Comparison of ENCODE assay signal across 8 cellular contexts in the genomic region with DNA sequence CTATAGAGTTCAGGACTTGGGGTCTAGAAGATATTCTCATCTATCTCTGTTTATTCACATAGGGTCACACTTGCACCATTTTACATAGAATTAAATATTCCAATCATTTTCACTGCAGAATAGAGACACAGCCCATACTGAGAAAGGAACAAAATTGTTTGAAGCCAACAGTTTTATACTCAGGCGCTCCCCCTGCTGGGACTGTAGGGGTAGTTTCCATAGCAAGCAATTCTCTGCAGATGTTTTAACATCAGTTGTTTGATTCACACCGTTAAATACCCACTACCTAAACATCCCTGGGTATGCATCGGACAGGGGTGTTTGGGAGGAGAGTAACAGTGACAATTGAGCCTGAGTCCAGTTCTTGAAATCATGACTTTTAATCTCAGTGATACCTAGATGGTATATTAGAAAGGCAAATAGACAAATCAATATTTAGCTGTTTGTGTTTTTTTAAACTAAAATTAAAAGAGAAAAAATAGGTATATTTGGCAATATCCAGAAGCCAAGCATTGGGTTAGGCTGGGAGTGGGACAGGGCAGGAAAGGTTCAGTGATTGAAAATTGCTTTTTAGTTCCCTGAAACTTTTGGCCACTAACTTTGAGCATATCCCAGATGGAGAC.
A peak's percentile ranks its signal among the peaks of the same experiment; 100 is the strongest.
DNase-seq lines count a peak whose midpoint lies in the region; ATAC-seq lines count a peak whose summit lies in the region.

No MANE protein-coding gene starts in this region.

- peak; percentile 43 for ATAC-seq in GM18498 (IDR thresholded peaks at IDR 0.05; ENCODE audit: unreplicated experiment)
- no peak for ATAC-seq in GM21367 (IDR thresholded peaks at IDR 0.05; ENCODE audit: unreplicated experiment)

- peak; percentile 50 for DNase-seq in AG20443 (ENCODE audit: low spot score)
- DNase-seq in NCI-H69 (lab: John Stamatoyannopoulos, UW), result peak; percentile 15
- DNase-seq in activated naive CD4-positive, alpha-beta T cell treated with Interleukin-2 at 50 U/mL for 16 hours, result peak; percentile 29
- peak; percentile 42 for DNase-seq in hepatic stellate cell (ENCODE audit: low spot score)
- DNase-seq in stimulated activated CD8-positive, alpha-beta memory T cell treated with anti-CD3 and anti-CD28 coated beads, Interleukin-15, amount 100 ng/mL, for 1 hour (ENCODE audit: low read depth), result peak; percentile 2
- DNase-seq in ecto neural progenitor cell (ENCODE audit: low spot score), result no peak
